ENCODE assay signal across 8 cellular contexts in the genomic region with DNA sequence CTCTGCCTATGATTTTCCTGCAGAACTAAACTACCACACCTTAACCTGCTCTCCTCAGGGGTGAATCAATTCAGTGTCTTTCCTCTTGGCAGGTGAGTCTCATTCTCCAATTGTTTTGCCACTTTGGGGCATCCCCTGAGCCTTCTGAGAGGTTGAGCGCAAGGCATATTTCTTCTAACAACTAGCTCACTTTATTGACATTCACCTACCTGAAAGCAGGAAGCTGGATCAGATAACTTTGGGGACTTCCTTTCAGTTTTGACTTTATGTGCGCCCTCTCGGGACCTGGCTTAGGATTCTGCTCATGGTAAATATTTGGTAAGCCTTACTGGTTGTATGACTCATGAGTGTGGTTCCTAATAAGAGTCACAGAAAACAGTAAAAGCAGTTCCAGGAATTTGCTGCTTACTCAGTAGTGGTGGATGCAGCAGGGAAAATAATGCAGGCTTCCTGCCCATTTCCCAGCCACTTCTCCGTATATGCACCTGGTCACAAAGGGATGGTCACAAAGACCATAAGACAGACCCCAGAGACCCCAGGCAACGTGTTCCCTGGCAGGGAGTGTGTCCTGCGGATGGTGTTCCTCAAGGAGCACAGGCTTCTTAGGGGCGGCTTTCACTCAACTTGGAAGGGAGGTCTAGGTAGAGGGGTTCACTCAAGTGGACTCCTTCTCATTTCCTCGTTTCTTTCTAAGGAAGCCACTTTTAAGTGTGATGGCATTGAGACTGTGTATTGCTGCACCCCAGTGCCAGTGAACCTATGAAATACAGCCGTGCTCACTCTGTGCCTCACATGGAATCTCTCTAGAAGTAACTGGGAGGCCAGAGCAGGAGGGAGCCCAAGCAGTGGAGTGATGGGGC. TPM values are rescaled to one million over a fixed set of nuclear protein-coding genes. Genes with fewer than 3 reads are reported as not detected.
DNase-seq lines count a peak whose midpoint lies in the region; ATAC-seq and TF ChIP-seq lines count a peak whose summit lies in the region.

No MANE protein-coding gene starts in this region.

- H3K9me3 ChIP-seq in sigmoid colon: no peaks in the 10 kb centered on the region

- peak; percentile 65 for ATAC-seq in GM18868 (IDR thresholded peaks at IDR 0.05; ENCODE audit: unreplicated experiment)
- no peak for ATAC-seq in GM18873 (IDR thresholded peaks at IDR 0.05; ENCODE audit: low FRiP score, unreplicated experiment)

- H3K36me3 ChIP-seq in sigmoid colon: no peaks in the 10 kb centered on the region

- H3K27me3 ChIP-seq in sigmoid colon: no peaks in the 10 kb centered on the region

- DNase-seq in M059J (ENCODE audit: low read depth): peak; percentile 91
- DNase-seq in amniotic epithelial cell (ENCODE audit: low read depth): peak; percentile 59
- DNase-seq in renal cortical epithelial cell (ENCODE audit: low read depth): peak; percentile 91
- DNase-seq in sigmoid colon: no peak
- DNase-seq in NCI-H187 treated with DMSO at 0.1 percent for 48 hours (lab: John Stamatoyannopoulos, UW): no peak
- DNase-seq in NCI-H524 treated with DMSO at 0.1 percent for 48 hours (lab: John Stamatoyannopoulos, UW): no peak

- no peak for TF ChIP-seq EP300 in sigmoid colon (IDR thresholded peaks at IDR 0.05)

- H3K4me3 ChIP-seq in sigmoid colon: no peak overlapping the region

- no peak overlapping the region for H3K27ac ChIP-seq in sigmoid colon

- no peak for TF ChIP-seq POLR2A in sigmoid colon (IDR thresholded peaks at IDR 0.05)

- intact Hi-C loops in sigmoid colon (cut with DNase I): no loop called here

- WGBS in sigmoid colon, 2 donors: 55 to 71% methylated on average over 9 of the region's 9 CpGs

- no peaks in the 10 kb centered on the region for H3K4me1 ChIP-seq in sigmoid colon

- TF ChIP-seq CTCF in sigmoid colon (IDR thresholded peaks at IDR 0.05): no peak

RNA-seq across cellular contexts. Expression of a gene that starts 22.0 kb away (rescaled TPM):
- 3.3 and 3.7 TPM in 2 replicates for total RNA-seq in M059J (2014; rRNA removed; shearing (Covaris generic))
- total RNA-seq in renal cortical epithelial cell (0.55 and 3.6 TPM in 2 replicates), sigmoid colon (10 to 100 TPM in 1 of 4 donors, 1 to 10 TPM in 3; 1.8 to 10.0 (median 2.9) TPM)
- 1 to 10 TPM; 3.0 to 5.7 (median 3.7) TPM for polyA plus RNA-seq in sigmoid colon

Comparison
In these comparisons a context has a peak if more than half of its experiments do, and no peak if none do; other contexts are left out.
1. DNase-seq: peak in M059J (single experiment), amniotic epithelial cell (single experiment) and renal cortical epithelial cell (single experiment); none in sigmoid colon (single experiment), NCI-H187 treated with DMSO at 0.1 percent for 48 hours (single experiment) and NCI-H524 treated with DMSO at 0.1 percent for 48 hours (single experiment).